ENCODE assay signal across 6 cellular contexts in genomic region chr19:38386968-38387549, GRCh38. TPM values are rescaled to one million over a fixed set of nuclear protein-coding genes. Genes with fewer than 3 reads are reported as not detected.
DNase-seq lines count a peak whose midpoint lies in the region; ATAC-seq and TF ChIP-seq lines count a peak whose summit lies in the region.

No MANE protein-coding gene starts in this region.

- peaks cover 20% of the 10 kb centered on the region for H3K4me1 Mint-ChIP-seq in activated CD8-positive, alpha-beta T cell treated with anti-CD3 and anti-CD28 coated beads for 36 hours (ENCODE audit: low read depth)

- H3K4me3 ChIP-seq in GM08714 (ENCODE audit: low read length) (peak overlapping the region; percentile 53; the same call in 1 of the 2 replicates), mononuclear cell (ENCODE audit: low read length) (peak overlapping the region; percentile 30)

- H3K27ac Mint-ChIP-seq in activated CD8-positive, alpha-beta T cell treated with anti-CD3 and anti-CD28 coated beads for 36 hours = no peak overlapping the region

- peaks cover 25% of the 10 kb centered on the region for H3K27me3 Mint-ChIP-seq in activated CD8-positive, alpha-beta T cell treated with anti-CD3 and anti-CD28 coated beads for 36 hours

- H3K4me1 ChIP-seq in mononuclear cell (ENCODE audit: insufficient read depth, low read length) = peaks cover 34% of the 10 kb centered on the region

- peaks cover 31% of the 10 kb centered on the region for H3K36me3 Mint-ChIP-seq in activated CD8-positive, alpha-beta T cell treated with anti-CD3 and anti-CD28 coated beads for 36 hours (ENCODE audit: low read depth)

- no peak for DNase-seq in activated CD8-positive, alpha-beta T cell treated with anti-CD3 and anti-CD28 coated beads for 36 hours
- DNase-seq in SKM-1 (lab: John Stamatoyannopoulos, UW; ENCODE audit: unreplicated experiment) = no peak
- DNase-seq in NK-92 treated with Interleukin-12 subunit alpha and Interleukin-12 subunit beta, amount 100 ng/mL, for 24 hours (lab: John Stamatoyannopoulos, UW) = no peak

- no peak for ATAC-seq in activated CD8-positive, alpha-beta T cell treated with anti-CD3 and anti-CD28 coated beads for 36 hours
- no peak for ATAC-seq in HG02852 (IDR thresholded peaks at IDR 0.05; ENCODE audit: unreplicated experiment)

- H3K9me3 Mint-ChIP-seq in activated CD8-positive, alpha-beta T cell treated with anti-CD3 and anti-CD28 coated beads for 36 hours = no peaks in the 10 kb centered on the region

- POLR2A ChIA-PET in activated CD8-positive, alpha-beta T cell treated with anti-CD3 and anti-CD28 coated beads for 36 hours (lab: Charles Lee) = interaction anchor here (0.6 to 5.4 kb wide), 2 partner anchors 12 to 263 kb away, joined by 3 to 40 read pairs; partner anchors contain the start of gene PSMD8

- H3K27me3 ChIP-seq in mononuclear cell (ENCODE audit: insufficient read depth, low read length) = peaks cover 19% of the 10 kb centered on the region

- H3K9me3 ChIP-seq in mononuclear cell (ENCODE audit: low read depth, low read length) = no peaks in the 10 kb centered on the region

- CTCF ChIA-PET in activated CD8-positive, alpha-beta T cell treated with anti-CD3 and anti-CD28 coated beads for 36 hours (lab: Charles Lee) = interaction anchor here (0.8 to 1.7 kb wide), 5 partner anchors 12 to 232 kb away, joined by 3 to 14 read pairs (median 4); partner anchors contain the start of genes EIF3K and FAM98C

- H3K4me3 Mint-ChIP-seq in activated CD8-positive, alpha-beta T cell treated with anti-CD3 and anti-CD28 coated beads for 36 hours = peak overlapping the region; percentile 40

- intact Hi-C loops in activated CD8-positive, alpha-beta T cell treated with anti-CD3 and anti-CD28 coated beads for 36 hours (cut with micrococcal nuclease) = no loop called here

- TF ChIP-seq CTCF in activated CD8-positive, alpha-beta T cell treated with anti-CD3 and anti-CD28 coated beads for 36 hours (IDR thresholded peaks at IDR 0.05) = no peak

RNA-seq across cellular contexts. Expression of gene GGN, which starts 0.8 kb away (rescaled TPM):
- not detected for total RNA-seq in activated CD8-positive, alpha-beta T cell treated with anti-CD3 and anti-CD28 coated beads for 36 hours
- not detected for total RNA-seq in mononuclear cell

RNA-seq across cellular contexts. Expression of gene SPRED3, which starts 1.4 kb away (rescaled TPM):
- 1 to 10 TPM in 1 of 2 experiments, under 1 TPM in 1; 0.69 to 1.5 TPM for total RNA-seq in activated CD8-positive, alpha-beta T cell treated with anti-CD3 and anti-CD28 coated beads for 36 hours
- 0.10 TPM for total RNA-seq in mononuclear cell

RNA-seq across cellular contexts. Expression of gene PSMD8, which starts 12.7 kb away (rescaled TPM):
- total RNA-seq in activated CD8-positive, alpha-beta T cell treated with anti-CD3 and anti-CD28 coated beads for 36 hours = 100 to 1,000 TPM; 178 to 191 TPM
- total RNA-seq in mononuclear cell = 88.1 TPM

RNA-seq across cellular contexts. Expression of gene FAM98C, which starts 15.8 kb away (rescaled TPM):
- total RNA-seq in activated CD8-positive, alpha-beta T cell treated with anti-CD3 and anti-CD28 coated beads for 36 hours = 10 to 100 TPM; 11.7 to 12.5 TPM
- total RNA-seq in mononuclear cell = 11.6 TPM

RNA-seq across cellular contexts. Expression of gene RASGRP4, which starts 39.0 kb away (rescaled TPM):
- total RNA-seq in activated CD8-positive, alpha-beta T cell treated with anti-CD3 and anti-CD28 coated beads for 36 hours = 1 to 10 TPM; 1.4 to 1.8 TPM
- total RNA-seq in mononuclear cell = 19.3 TPM
